16 cellular contexts compared by ENCODE assay signal in genomic region chr6:96466149-96466863, GRCh38. TPM values are rescaled to one million over a fixed set of nuclear protein-coding genes. Genes with fewer than 3 reads are reported as not detected.
DNase-seq lines count a peak whose midpoint lies in the region; ATAC-seq and TF ChIP-seq lines count a peak whose summit lies in the region.
"Had no signal": no experiment of that assay in that cellular context is flagged by ENCODE, and none has a peak within 500 bp of the region (broad histone marks: within the 10 kb centered on the region; RNA-seq: fewer than 3 reads in every experiment).

No MANE protein-coding gene starts in this region.

- peak overlapping the region in 2 of 3 donors; percentile 9 to 43 for H3K27ac Mint-ChIP-seq in CD4-positive, CD25-positive, alpha-beta regulatory T cell
- H3K27ac Mint-ChIP-seq: activated T-helper 1 cell treated with anti-CD3 and anti-CD28 coated beads, Interleukin-12 subunit alpha, Interleukin-12 subunit beta, Interleukin-2, Interleukin-4 antibody, amounts not matched to agents 30 ng/mL and 10 ng/mL and 1 ng/mL, durations not matched to agents 14 hours and 24 hours and 36 hours; progenitor cell of endocrine pancreas had no signal

- no peak overlapping the region for H3K4me3 Mint-ChIP-seq in CD4-positive, CD25-positive, alpha-beta regulatory T cell
- H3K4me3 Mint-ChIP-seq: activated T-helper 1 cell treated with anti-CD3 and anti-CD28 coated beads, Interleukin-12 subunit alpha, Interleukin-12 subunit beta, Interleukin-2, Interleukin-4 antibody, amounts not matched to agents 30 ng/mL and 10 ng/mL and 1 ng/mL, durations not matched to agents 14 hours and 24 hours and 36 hours had no signal

- H3K4me1 ChIP-seq in CD4-positive, CD25-positive, alpha-beta regulatory T cell (ENCODE audit: control insufficient read depth, insufficient read depth, low read length, poor library complexity, severe bottlenecking), result no peaks in the 10 kb centered on the region
- H3K4me1 ChIP-seq: gastroesophageal sphincter, lower lobe of right lung, uterus had no signal

- CTCF ChIA-PET in GM10248 (lab: Yijun Ruan, JAX), result interaction anchor here (1.2 to 3.2 kb wide), 5 partner anchors 10 to 58 kb away, joined by 3 to 10 read pairs (median 5); no protein-coding TSS in a partner anchor

- H3K27ac ChIP-seq in CD4-positive, CD25-positive, alpha-beta regulatory T cell (ENCODE audit: insufficient read depth, low read length, poor library complexity, severe bottlenecking), result no peak overlapping the region
- H3K27ac ChIP-seq: gastroesophageal sphincter, HL-60, lower lobe of right lung, uterus had no signal

- H3K36me3 Mint-ChIP-seq in CD4-positive, CD25-positive, alpha-beta regulatory T cell, result no peaks in the 10 kb centered on the region

- H3K4me3 ChIP-seq in CD4-positive, CD25-positive, alpha-beta regulatory T cell (ENCODE audit: low read depth, low read length), result peak overlapping the region; percentile 30
- H3K4me3 ChIP-seq: gastroesophageal sphincter, lower lobe of right lung, uterus had no signal

- DNase-seq in CD4-positive, CD25-positive, alpha-beta regulatory T cell, result peak in 2 of 3 donors; percentile 1 to 47
- no peak for DNase-seq in medulla oblongata (ENCODE audit: extremely low spot score)
- DNase-seq in NCI-H2029 (lab: John Stamatoyannopoulos, UW), result no peak
- DNase-seq in GM10248 (ENCODE audit: extremely low spot score), result no peak
- DNase-seq in activated CD8-positive, alpha-beta memory T cell treated with anti-CD3 and anti-CD28 coated beads for 24 hours, result no peak
- DNase-seq: AML-193, lower lobe of right lung, NCI-H1092, uterus had no signal

- no peaks in the 10 kb centered on the region for H3K36me3 ChIP-seq in CD4-positive, CD25-positive, alpha-beta regulatory T cell (ENCODE audit: control insufficient read depth, insufficient read depth, low read length)
- H3K36me3 ChIP-seq: gastroesophageal sphincter, lower lobe of right lung, uterus had no signal

- H3K4me1 Mint-ChIP-seq in CD4-positive, CD25-positive, alpha-beta regulatory T cell, result peaks cover 0 to 22% (median 9%) of the 10 kb centered on the region in 4 donors

- ATAC-seq in CD4-positive, CD25-positive, alpha-beta regulatory T cell (ENCODE audit: low read depth in 2 of 2), result no peak
- ATAC-seq in GM19023 (IDR thresholded peaks at IDR 0.05; ENCODE audit: unreplicated experiment) (peak; percentile 59), HG02678 (IDR thresholded peaks at IDR 0.05; ENCODE audit: unreplicated experiment) (peak; percentile 60), HG03520 (IDR thresholded peaks at IDR 0.05; ENCODE audit: unreplicated experiment) (peak; percentile 61)
- ATAC-seq: gastroesophageal sphincter, lower lobe of right lung had no signal

- no peaks in the 10 kb centered on the region for H3K9me3 ChIP-seq in CD4-positive, CD25-positive, alpha-beta regulatory T cell (ENCODE audit: control insufficient read depth in 2 of 2, low read length in 2 of 2)
- H3K9me3 ChIP-seq: gastroesophageal sphincter, lower lobe of right lung, uterus had no signal

- no peak for TF ChIP-seq CTCF in GM10248 (IDR thresholded peaks at IDR 0.05; ENCODE audit: control extremely low read depth, extremely low read depth, low read depth, missing control alignments)

- no peaks in the 10 kb centered on the region for H3K9me3 Mint-ChIP-seq in CD4-positive, CD25-positive, alpha-beta regulatory T cell
- H3K9me3 Mint-ChIP-seq: activated T-helper 1 cell treated with anti-CD3 and anti-CD28 coated beads, Interleukin-12 subunit alpha, Interleukin-12 subunit beta, Interleukin-2, Interleukin-4 antibody, amounts not matched to agents 30 ng/mL and 10 ng/mL and 1 ng/mL, durations not matched to agents 14 hours and 24 hours and 36 hours had no signal

- H3K27me3 Mint-ChIP-seq in CD4-positive, CD25-positive, alpha-beta regulatory T cell, result no peaks in the 10 kb centered on the region
- H3K27me3 Mint-ChIP-seq: progenitor cell of endocrine pancreas had no signal

- H3K27me3 ChIP-seq in CD4-positive, CD25-positive, alpha-beta regulatory T cell (ENCODE audit: control insufficient read depth, insufficient read depth, low read length), result no peaks in the 10 kb centered on the region
- H3K27me3 ChIP-seq: gastroesophageal sphincter, uterus had no signal

- POLR2A ChIA-PET in GM10248 (lab: Yijun Ruan, JAX), result no interaction called here

RNA-seq across cellular contexts. Expression of gene UFL1, which starts 55.3 kb away (rescaled TPM):
- 19.1 TPM for total RNA-seq in CD4-positive, CD25-positive, alpha-beta regulatory T cell
- polyA plus RNA-seq in CD4-positive, CD25-positive, alpha-beta regulatory T cell, result 10 to 100 TPM; 22.2 to 25.5 (median 24.4) TPM

Comparison
In these comparisons a context has a peak if more than half of its experiments do, and no peak if none do; other contexts are left out.
1. ATAC-seq: peak in GM19023 (single experiment), HG02678 (single experiment) and HG03520 (single experiment); none in CD4-positive, CD25-positive, alpha-beta regulatory T cell (0 of 2).
2. DNase-seq: peak in CD4-positive, CD25-positive, alpha-beta regulatory T cell (2 of 3); none in medulla oblongata (single experiment), NCI-H2029 (single experiment), GM10248 (single experiment) and activated CD8-positive, alpha-beta memory T cell treated with anti-CD3 and anti-CD28 coated beads for 24 hours (single experiment).